16 cellular contexts compared by ENCODE assay signal in the genomic region with DNA sequence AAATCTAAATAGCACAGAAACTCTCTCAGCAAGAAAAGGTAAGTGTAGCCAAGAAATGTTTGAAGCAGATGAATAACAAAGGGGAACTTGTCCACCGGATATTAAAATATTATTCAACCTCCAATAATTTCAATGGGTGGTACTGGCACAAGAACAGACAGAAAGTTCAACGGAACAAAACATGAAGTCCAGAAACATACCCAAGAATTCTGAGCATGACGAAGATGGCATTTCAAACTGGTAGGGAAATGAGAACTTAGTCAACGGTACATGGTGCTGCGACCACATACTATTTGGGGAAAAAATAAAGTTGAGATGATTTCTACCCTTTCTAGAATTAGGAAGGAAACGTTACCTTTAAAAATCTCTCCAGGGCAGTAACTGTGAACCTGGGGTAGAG. TPM values are rescaled to one million over a fixed set of nuclear protein-coding genes. Genes with fewer than 3 reads are reported as not detected.
DNase-seq lines count a peak whose midpoint lies in the region; ATAC-seq and TF ChIP-seq lines count a peak whose summit lies in the region.
"Had no signal": no experiment of that assay in that cellular context is flagged by ENCODE, and none has a peak within 500 bp of the region (broad histone marks: within the 10 kb centered on the region; RNA-seq: fewer than 3 reads in every experiment).

No MANE protein-coding gene starts in this region.

- no peak for TF ChIP-seq CTCF in activated B cell treated with CpG ODN at 0.5 μM for 24 hours (IDR thresholded peaks at IDR 0.05)
- TF ChIP-seq CTCF in fibroblast of mammary gland (conservative IDR thresholded peaks at IDR 0.05; ENCODE audit: control insufficient read depth, insufficient read depth, low read depth, low read length) = no peak
- TF ChIP-seq CTCF in osteocyte (IDR thresholded peaks at IDR 0.05) = no peak

- no peaks in the 10 kb centered on the region for H3K27me3 Mint-ChIP-seq in activated CD8-positive, alpha-beta memory T cell treated with anti-CD3 and anti-CD28 coated beads, Interleukin-2, amount 10 ng/mL, durations not matched to agents 7 days and 5 days
- H3K27me3 Mint-ChIP-seq in activated B cell treated with CpG ODN at 0.5 μM for 24 hours (no peaks in the 10 kb centered on the region), osteocyte (ENCODE audit: unreplicated experiment) (no peaks in the 10 kb centered on the region)
- no peaks in the 10 kb centered on the region for H3K27me3 Mint-ChIP-seq in stimulated activated naive CD8-positive, alpha-beta T cell treated with anti-CD3 and anti-CD28 coated beads, Interleukin-15, Interleukin-2, amounts not matched to agents 100 ng/mL and 50 ng/mL, for 24 hours

- no peak overlapping the region for H3K4me3 ChIP-seq in fibroblast of mammary gland (ENCODE audit: control insufficient read depth, low read depth, low read length)
- H3K4me3 ChIP-seq: PC-9, skin epidermis, upper lobe of left lung had no signal

- peak overlapping the region; percentile 77 for H3K27ac Mint-ChIP-seq in activated CD8-positive, alpha-beta memory T cell treated with anti-CD3 and anti-CD28 coated beads, Interleukin-2, amount 10 ng/mL, durations not matched to agents 7 days and 5 days
- H3K27ac Mint-ChIP-seq in activated B cell treated with CpG ODN at 0.5 μM for 24 hours (peak overlapping the region; percentile 73), osteocyte (ENCODE audit: unreplicated experiment) (no peak overlapping the region)
- H3K27ac Mint-ChIP-seq in stimulated activated naive CD8-positive, alpha-beta T cell treated with anti-CD3 and anti-CD28 coated beads, Interleukin-15, Interleukin-2, amounts not matched to agents 100 ng/mL and 50 ng/mL, for 24 hours = peak overlapping the region; percentile 89

- ATAC-seq in activated CD8-positive, alpha-beta memory T cell treated with anti-CD3 and anti-CD28 coated beads, Interleukin-2, amount 10 ng/mL, durations not matched to agents 7 days and 5 days = no peak
- peak; percentile 5 for ATAC-seq in activated B cell treated with CpG ODN at 0.5 μM for 24 hours (ENCODE audit: low read depth)

- CTCF ChIA-PET in activated CD8-positive, alpha-beta memory T cell treated with anti-CD3 and anti-CD28 coated beads, Interleukin-2, amount 10 ng/mL, durations not matched to agents 7 days and 5 days (lab: Charles Lee) = interaction anchor here (1.0 to 20.8 kb wide), 7 partner anchors 9 to 238 kb away, joined by 3 to 244 read pairs (median 6); partner anchors contain the start of gene CHSY1
- CTCF ChIA-PET in activated B cell treated with CpG ODN at 0.5 μM for 24 hours (lab: Charles Lee) = no interaction called here

- no peak for DNase-seq in activated CD8-positive, alpha-beta memory T cell treated with anti-CD3 and anti-CD28 coated beads, Interleukin-2, amount 10 ng/mL, durations not matched to agents 7 days and 5 days
- no peak for DNase-seq in activated CD8-positive, alpha-beta memory T cell treated with anti-CD3 and anti-CD28 coated beads for 24 hours
- DNase-seq in activated B cell treated with CpG ODN at 0.5 μM for 24 hours (no peak), fibroblast of mammary gland (ENCODE audit: low read depth) (peak; percentile 44), activated gamma-delta T cell (lab: John Stamatoyannopoulos, UW) (no peak), osteocyte (ENCODE audit: extremely low spot score, unreplicated experiment) (no peak), NCI-H1092 treated with DMSO at 0.1 percent for 48 hours (lab: John Stamatoyannopoulos, UW) (no peak)
- DNase-seq: activated CD8-positive, alpha-beta memory T cell treated with anti-CD3 and anti-CD28 coated beads, Interleukin-2, amount 50 U/mL, for 48 hours; caudate nucleus; DMS153; erythroblast; NCI-H226; PC-9; upper lobe of left lung had no signal

- H3K36me3 Mint-ChIP-seq in activated CD8-positive, alpha-beta memory T cell treated with anti-CD3 and anti-CD28 coated beads, Interleukin-2, amount 10 ng/mL, durations not matched to agents 7 days and 5 days = peaks cover 57% of the 10 kb centered on the region
- H3K36me3 Mint-ChIP-seq in activated B cell treated with CpG ODN at 0.5 μM for 24 hours (ENCODE audit: low read depth) (no peaks in the 10 kb centered on the region), osteocyte (ENCODE audit: unreplicated experiment) (peaks cover 8% of the 10 kb centered on the region)
- H3K36me3 Mint-ChIP-seq in stimulated activated naive CD8-positive, alpha-beta T cell treated with anti-CD3 and anti-CD28 coated beads, Interleukin-15, Interleukin-2, amounts not matched to agents 100 ng/mL and 50 ng/mL, for 24 hours (ENCODE audit: low read depth) = peaks cover 62% of the 10 kb centered on the region

- H3K4me3 Mint-ChIP-seq in activated CD8-positive, alpha-beta memory T cell treated with anti-CD3 and anti-CD28 coated beads, Interleukin-2, amount 10 ng/mL, durations not matched to agents 7 days and 5 days = peak overlapping the region; percentile 62
- H3K4me3 Mint-ChIP-seq in activated B cell treated with CpG ODN at 0.5 μM for 24 hours (peak overlapping the region; percentile 64), osteocyte (ENCODE audit: unreplicated experiment) (no peak overlapping the region)
- peak overlapping the region; percentile 55 for H3K4me3 Mint-ChIP-seq in stimulated activated naive CD8-positive, alpha-beta T cell treated with anti-CD3 and anti-CD28 coated beads, Interleukin-15, Interleukin-2, amounts not matched to agents 100 ng/mL and 50 ng/mL, for 24 hours

- peaks cover 86% of the 10 kb centered on the region for H3K4me1 Mint-ChIP-seq in activated CD8-positive, alpha-beta memory T cell treated with anti-CD3 and anti-CD28 coated beads, Interleukin-2, amount 10 ng/mL, durations not matched to agents 7 days and 5 days
- H3K4me1 Mint-ChIP-seq in activated B cell treated with CpG ODN at 0.5 μM for 24 hours (peaks cover 86% of the 10 kb centered on the region), osteocyte (ENCODE audit: unreplicated experiment) (peaks cover 67% of the 10 kb centered on the region)
- H3K4me1 Mint-ChIP-seq in stimulated activated naive CD8-positive, alpha-beta T cell treated with anti-CD3 and anti-CD28 coated beads, Interleukin-15, Interleukin-2, amounts not matched to agents 100 ng/mL and 50 ng/mL, for 24 hours (ENCODE audit: low read depth) = peaks cover 90% of the 10 kb centered on the region

- intact Hi-C loops in activated B cell treated with CpG ODN at 0.5 μM for 24 hours (cut with micrococcal nuclease) = no loop called here

- H3K9me3 Mint-ChIP-seq in activated CD8-positive, alpha-beta memory T cell treated with anti-CD3 and anti-CD28 coated beads, Interleukin-2, amount 10 ng/mL, durations not matched to agents 7 days and 5 days (ENCODE audit: low read depth) = no peaks in the 10 kb centered on the region
- H3K9me3 Mint-ChIP-seq in activated B cell treated with CpG ODN at 0.5 μM for 24 hours (no peaks in the 10 kb centered on the region), osteocyte (ENCODE audit: unreplicated experiment) (no peaks in the 10 kb centered on the region)
- no peaks in the 10 kb centered on the region for H3K9me3 Mint-ChIP-seq in stimulated activated naive CD8-positive, alpha-beta T cell treated with anti-CD3 and anti-CD28 coated beads, Interleukin-15, Interleukin-2, amounts not matched to agents 100 ng/mL and 50 ng/mL, for 24 hours

- POLR2A ChIA-PET in activated B cell treated with CpG ODN at 0.5 μM for 24 hours (lab: Charles Lee) = no interaction called here

RNA-seq across cellular contexts. Expression of gene CHSY1, which starts 5.5 kb away (rescaled TPM):
- total RNA-seq in activated CD8-positive, alpha-beta memory T cell treated with anti-CD3 and anti-CD28 coated beads, Interleukin-2, amount 10 ng/mL, durations not matched to agents 7 days and 5 days = 10 to 100 TPM; 50.5 to 59.4 TPM
- total RNA-seq in activated B cell treated with CpG ODN at 0.5 μM for 24 hours (16.5 and 20.4 TPM in 2 replicates), osteocyte (39.7 and 41.1 TPM in 2 replicates)

RNA-seq across cellular contexts. Expression of gene SELENOS, which starts 30.9 kb away (rescaled TPM):
- total RNA-seq in activated CD8-positive, alpha-beta memory T cell treated with anti-CD3 and anti-CD28 coated beads, Interleukin-2, amount 10 ng/mL, durations not matched to agents 7 days and 5 days = 10 to 100 TPM; 33.1 to 49.0 TPM
- 23.7 and 24.5 TPM in 2 replicates for total RNA-seq in activated B cell treated with CpG ODN at 0.5 μM for 24 hours
- total RNA-seq in osteocyte = 60.4 and 66.6 TPM in 2 replicates

RNA-seq across cellular contexts. Expression of gene SNRPA1, which starts 48.7 kb away (rescaled TPM):
- total RNA-seq in activated CD8-positive, alpha-beta memory T cell treated with anti-CD3 and anti-CD28 coated beads, Interleukin-2, amount 10 ng/mL, durations not matched to agents 7 days and 5 days = 100 to 1,000 TPM; 132 to 151 TPM
- total RNA-seq in activated B cell treated with CpG ODN at 0.5 μM for 24 hours = 119 and 122 TPM in 2 replicates
- 34.6 and 39.9 TPM in 2 replicates for total RNA-seq in osteocyte
